Comparison of ENCODE assay signal across 8 cellular contexts in genomic region chrX:55135171-55135570, GRCh38. TPM values are rescaled to one million over a fixed set of nuclear protein-coding genes. Genes with fewer than 3 reads are reported as not detected.
DNase-seq lines count a peak whose midpoint lies in the region; ATAC-seq and TF ChIP-seq lines count a peak whose summit lies in the region.

No MANE protein-coding gene starts in this region.

- no peak overlapping the region for H3K27ac ChIP-seq in gastroesophageal sphincter

- ATAC-seq in gastroesophageal sphincter (no peak), GM19397 (IDR thresholded peaks at IDR 0.05; ENCODE audit: unreplicated experiment) (no peak), GM18517 (IDR thresholded peaks at IDR 0.05; ENCODE audit: unreplicated experiment) (no peak)

- no peaks in the 10 kb centered on the region for H3K4me1 ChIP-seq in gastroesophageal sphincter

- no peaks in the 10 kb centered on the region for H3K9me3 ChIP-seq in gastroesophageal sphincter

- H3K27me3 ChIP-seq in gastroesophageal sphincter, result no peaks in the 10 kb centered on the region

- TF ChIP-seq EP300 in gastroesophageal sphincter (IDR thresholded peaks at IDR 0.05), result no peak

- TF ChIP-seq POLR2A in gastroesophageal sphincter (IDR thresholded peaks at IDR 0.05), result no peak

- H3K4me3 ChIP-seq in gastroesophageal sphincter, result no peak overlapping the region

- peak; percentile 33 for DNase-seq in NCI-H1092 treated with DMSO at 0.1 percent for 48 hours (lab: John Stamatoyannopoulos, UW)
- no peak for DNase-seq in NCI-H1092 (lab: John Stamatoyannopoulos, UW)
- DNase-seq in NAMALWA (ENCODE audit: low spot score), result peak; percentile 11
- DNase-seq in activated T-cell treated with anti-CD3 and anti-CD28 coated beads for 48 hours (ENCODE audit: low read depth), result peak; percentile 1
- peak; percentile 20 for DNase-seq in retina

- 0 to 13% methylated on average over 1 of the region's 1 CpG for WGBS in gastroesophageal sphincter (ENCODE audit: low coverage in 1 of 2), 2 donors

- no peaks in the 10 kb centered on the region for H3K36me3 ChIP-seq in gastroesophageal sphincter

- peak in 3 of 4 experiments; percentile 31 to 49 (median 38) for TF ChIP-seq CTCF in gastroesophageal sphincter (IDR thresholded peaks at IDR 0.05)

RNA-seq across cellular contexts. Expression of gene PAGE2, which starts 46.4 kb away (rescaled TPM):
- total RNA-seq in gastroesophageal sphincter, result not detected
